Comparison of ENCODE assay signal across 15 cellular contexts in the genomic region with DNA sequence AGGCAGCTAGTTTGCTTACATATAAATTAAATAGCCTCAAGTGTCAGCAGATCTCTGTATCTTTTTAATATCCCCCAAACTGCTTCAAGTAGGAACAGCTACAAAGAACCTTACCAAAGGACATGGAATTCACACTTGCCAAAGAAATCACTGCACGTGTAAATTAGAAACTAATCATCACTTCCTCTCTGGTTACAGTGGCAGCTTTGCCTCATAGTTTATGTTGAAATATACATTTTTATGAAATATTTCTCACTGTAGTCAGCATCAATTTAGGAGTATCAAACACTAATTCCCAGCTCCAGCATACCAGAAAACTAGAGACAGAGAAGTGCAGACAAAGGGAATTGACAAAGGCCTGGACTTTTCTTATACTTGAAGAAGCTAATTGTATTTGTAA.
"Had no signal": no experiment of that assay in that cellular context is flagged by ENCODE, and none has a peak within 500 bp of the region (broad histone marks: within the 10 kb centered on the region; RNA-seq: fewer than 3 reads in every experiment).

No MANE protein-coding gene starts in this region.

- H3K27ac ChIP-seq: brain microvascular endothelial cell, prostate gland had no signal

- H3K4me3 ChIP-seq: lung, prostate gland, smooth muscle cell had no signal

- H3K27me3 ChIP-seq: brain microvascular endothelial cell had no signal

- ATAC-seq: activated CD4-positive, CD25-positive, alpha-beta regulatory T cell treated with anti-CD3 and anti-CD28 coated beads, Interleukin-2, amount 50 U/mL, for 24 hours; esophagus mucosa; left colon; right cardiac atrium had no signal

- H3K9me3 ChIP-seq: prostate gland had no signal

- DNase-seq: activated naive CD4-positive, alpha-beta T cell; activated naive CD8-positive, alpha-beta T cell treated with anti-CD3 and anti-CD28 coated beads, Interleukin-2, amount 10 ng/mL, durations not matched to agents 7 days and 5 days; activated T-cell treated with anti-CD3 and anti-CD28 coated beads for 4 hours; brain microvascular endothelial cell; foreskin melanocyte; head of caudate nucleus; left colon; nephron progenitor cell; right cardiac atrium; T-helper 9 cell had no signal

- H3K36me3 ChIP-seq: brain microvascular endothelial cell, prostate gland had no signal

- H3K4me2 ChIP-seq: smooth muscle cell had no signal

- H3K4me1 ChIP-seq: prostate gland had no signal
